In the genomic region with DNA sequence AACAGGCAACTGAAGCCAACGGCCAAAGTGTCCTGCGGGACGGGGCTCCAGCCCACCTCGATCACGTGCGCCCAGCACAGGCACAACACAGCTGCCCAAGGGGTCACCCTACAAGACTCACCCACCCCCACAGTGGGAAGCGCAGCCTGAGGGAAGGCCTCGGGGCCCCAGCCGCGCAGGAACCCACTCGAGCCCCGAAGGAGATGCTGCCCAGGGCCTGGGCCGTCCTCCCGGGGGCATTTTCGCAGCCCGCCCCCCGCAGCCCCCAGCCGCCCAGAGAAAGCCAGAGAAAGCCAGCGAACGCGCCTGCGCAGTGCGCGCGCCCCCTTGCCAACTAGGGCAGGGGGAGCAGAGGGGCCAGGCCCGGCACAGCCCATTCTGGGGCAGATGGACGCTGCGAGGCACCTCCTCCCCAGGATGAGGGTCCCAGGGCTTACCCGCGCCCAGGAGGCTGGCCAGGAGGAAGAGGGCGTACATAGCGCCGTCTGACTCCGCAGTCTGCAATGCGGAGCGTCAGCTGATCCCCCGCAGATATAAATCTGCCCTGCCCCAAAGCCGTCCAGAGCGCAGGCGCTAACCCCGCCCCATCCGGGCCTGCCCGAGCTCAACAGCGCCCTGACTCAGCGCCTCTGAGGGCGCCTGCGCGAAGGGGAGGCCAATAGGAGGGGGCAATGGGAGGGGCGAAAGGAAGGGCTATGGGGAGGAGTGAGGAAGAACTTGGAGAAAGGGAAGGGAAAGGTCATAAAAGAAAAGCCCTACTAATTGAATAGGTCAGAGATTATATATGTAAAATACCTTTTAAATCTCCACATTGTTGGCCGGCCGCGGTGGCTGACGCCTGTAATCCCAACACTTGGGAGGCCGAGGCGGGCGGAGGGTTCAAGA, we compare ENCODE assay signal across 8 cellular contexts. TPM values are rescaled to one million over a fixed set of nuclear protein-coding genes. Genes with fewer than 3 reads are reported as not detected.
A peak's percentile ranks its signal among the peaks of the same experiment; 100 is the strongest.
DNase-seq lines count a peak whose midpoint lies in the region; TF ChIP-seq lines count a peak whose summit lies in the region.

A gene (minus strand): TSS at position 507 of the 885 bp plus-strand sequence. CDS start 30 bp downstream, at position 477.

- peaks cover 3% of the 10 kb centered on the region for H3K36me3 Mint-ChIP-seq in nephron (ENCODE audit: low read depth)
- H3K36me3 Mint-ChIP-seq in stimulated activated naive CD8-positive, alpha-beta T cell treated with anti-CD3 and anti-CD28 coated beads, Interleukin-15, Interleukin-2, amounts not matched to agents 100 ng/mL and 50 ng/mL, for 24 hours (ENCODE audit: low read depth), result peaks cover 5% of the 10 kb centered on the region

- H2AFZ ChIP-seq in MM.1S (ENCODE audit: low read length), result peak within 1 kb of the TSS; percentile 72

- TF ChIP-seq CTCF in MM.1S (IDR thresholded peaks at IDR 0.05; ENCODE audit: low read length), result no peak
- no peak for TF ChIP-seq CTCF in fibroblast of the aortic adventitia (IDR thresholded peaks at IDR 0.05; ENCODE audit: insufficient read depth, low read length)
- no peak for TF ChIP-seq CTCF in nephron (IDR thresholded peaks at IDR 0.05; ENCODE audit: unreplicated experiment in 3 of 3)

- H3K36me3 ChIP-seq in ES-I3 (ENCODE audit: insufficient read depth, low read length) (no peaks in the 10 kb centered on the region), HAP-1 (replicated peaks) (no peaks in the 10 kb centered on the region), MM.1S (replicated peaks; ENCODE audit: insufficient read depth, low read length) (no peaks in the 10 kb centered on the region)

- peaks cover under 1% of the 10 kb centered on the region for H4K20me1 ChIP-seq in MM.1S (ENCODE audit: insufficient read depth, low read length)

- H3K4me1 ChIP-seq in ES-I3 (ENCODE audit: insufficient read depth, low read length) (peaks cover 15% of the 10 kb centered on the region), HAP-1 (peaks cover 11% of the 10 kb centered on the region), MM.1S (ENCODE audit: low read length) (peaks cover 10% of the 10 kb centered on the region; the same call in 1 of the 2 replicates)

- peak within 1 kb of the TSS; percentile 95 to 97 (median 96) for H3K4me3 Mint-ChIP-seq in nephron
- peak within 1 kb of the TSS; percentile 96 for H3K4me3 Mint-ChIP-seq in stimulated activated naive CD8-positive, alpha-beta T cell treated with anti-CD3 and anti-CD28 coated beads, Interleukin-15, Interleukin-2, amounts not matched to agents 100 ng/mL and 50 ng/mL, for 24 hours

- H3K4me1 Mint-ChIP-seq in nephron, result peaks cover 31% of the 10 kb centered on the region
- H3K4me1 Mint-ChIP-seq in stimulated activated naive CD8-positive, alpha-beta T cell treated with anti-CD3 and anti-CD28 coated beads, Interleukin-15, Interleukin-2, amounts not matched to agents 100 ng/mL and 50 ng/mL, for 24 hours (ENCODE audit: low read depth), result peaks cover 52% of the 10 kb centered on the region

- H3K9me2 ChIP-seq in MM.1S (replicated peaks; ENCODE audit: insufficient read depth, low read length), result no peaks in the 10 kb centered on the region

- H3K4me3 ChIP-seq in HAP-1 (peak within 1 kb of the TSS; percentile 90), MM.1S (ENCODE audit: low read length) (peak within 1 kb of the TSS; percentile 98), fibroblast of the aortic adventitia (ENCODE audit: low read depth, low read length) (peak within 1 kb of the TSS; percentile 100)

- H3K9ac ChIP-seq in ES-I3 (ENCODE audit: low read depth, low read length) (peak within 1 kb of the TSS; percentile 100), MM.1S (ENCODE audit: low read length) (peak within 1 kb of the TSS; percentile 92)

- peaks cover 51% of the 10 kb centered on the region for H3K79me2 ChIP-seq in MM.1S (ENCODE audit: low read length)

- H3F3A ChIP-seq in MM.1S (ENCODE audit: insufficient read depth, low read length), result peaks cover 4% of the 10 kb centered on the region

- H3K9me3 Mint-ChIP-seq in nephron, result no peaks in the 10 kb centered on the region
- H3K9me3 Mint-ChIP-seq in stimulated activated naive CD8-positive, alpha-beta T cell treated with anti-CD3 and anti-CD28 coated beads, Interleukin-15, Interleukin-2, amounts not matched to agents 100 ng/mL and 50 ng/mL, for 24 hours, result no peaks in the 10 kb centered on the region

- DNase-seq in HAP-1 (ENCODE audit: low spot score in 2 of 2), result peak; percentile 98 to 99
- DNase-seq in MM.1S, result peak; percentile 99
- DNase-seq in SIG-M5 (lab: John Stamatoyannopoulos, UW), result peak; percentile 36
- DNase-seq in activated gamma-delta T cell (lab: John Stamatoyannopoulos, UW), result peak; percentile 97
- DNase-seq in fibroblast of the aortic adventitia (ENCODE audit: low read depth), result peak; percentile 97

- no peaks in the 10 kb centered on the region for H3K27me3 ChIP-seq in HAP-1 (ENCODE audit: low read depth)
- H3K27me3 ChIP-seq in MM.1S (replicated peaks; ENCODE audit: insufficient read depth, low read length), result no peaks in the 10 kb centered on the region

- H3K27me3 Mint-ChIP-seq in nephron (ENCODE audit: low read depth), result no peaks in the 10 kb centered on the region
- H3K27me3 Mint-ChIP-seq in stimulated activated naive CD8-positive, alpha-beta T cell treated with anti-CD3 and anti-CD28 coated beads, Interleukin-15, Interleukin-2, amounts not matched to agents 100 ng/mL and 50 ng/mL, for 24 hours, result no peaks in the 10 kb centered on the region

- H3K9me3 ChIP-seq in ES-I3 (ENCODE audit: control insufficient read depth, insufficient read depth, low read length) (no peaks in the 10 kb centered on the region), HAP-1 (no peaks in the 10 kb centered on the region), MM.1S (replicated peaks; ENCODE audit: insufficient read depth, low read length) (no peaks in the 10 kb centered on the region)

- in situ Hi-C loops in HAP-1 (cut with MboI; ENCODE audit: low sequenced_read_pairs), result no loop called here

- H3K27ac ChIP-seq in MM.1S (ENCODE audit: low read length), result peak within 1 kb of the TSS; percentile 74; the same call in 1 of the 2 replicates

- H3K27ac Mint-ChIP-seq in nephron, result peak within 1 kb of the TSS; percentile 78 to 97 (median 90)
- peak within 1 kb of the TSS; percentile 82 for H3K27ac Mint-ChIP-seq in stimulated activated naive CD8-positive, alpha-beta T cell treated with anti-CD3 and anti-CD28 coated beads, Interleukin-15, Interleukin-2, amounts not matched to agents 100 ng/mL and 50 ng/mL, for 24 hours

- H3K4me2 ChIP-seq in MM.1S (ENCODE audit: low read depth, low read length), result peak within 1 kb of the TSS; percentile 91

RNA-seq across cellular contexts. Expression of the gene that starts here (rescaled TPM):
- 615 and 2,167 TPM in 2 replicates for total RNA-seq in fibroblast of the aortic adventitia (ENCODE audit: low replicate concordance)

Comparison
In these comparisons a context has a peak if more than half of its experiments do, and no peak if none do; other contexts are left out.
1. Peak in every context shown above with its lines: DNase-seq, H3K4me3 ChIP-seq and H3K27ac ChIP-seq.
2. DNase-seq: peak in every context shown above with its lines; median percentile 99 in MM.1S; 98 in HAP-1; 97 in activated gamma-delta T cell; 97 in fibroblast of the aortic adventitia; 36 in SIG-M5.